Comparison of ENCODE assay signal across 10 cellular contexts in genomic region chr3:40313975-40314860, GRCh38. TPM values are rescaled to one million over a fixed set of nuclear protein-coding genes. Genes with fewer than 3 reads are reported as not detected.
A peak's percentile ranks its signal among the peaks of the same experiment; 100 is the strongest.
DNase-seq lines count a peak whose midpoint lies in the region; ATAC-seq, FAIRE-seq and TF ChIP-seq lines count a peak whose summit lies in the region.
"Had no signal": no experiment of that assay in that cellular context is flagged by ENCODE, and none has a peak within 500 bp of the region (broad histone marks: within the 10 kb centered on the region; RNA-seq: fewer than 3 reads in every experiment).

No MANE protein-coding gene starts in this region.

- TF ChIP-seq POLR2A in H1 (IDR thresholded peaks at IDR 0.05; ENCODE audit: control extremely low read depth in 1 of 2, low read depth in 2 of 2, low read length in 2 of 2), result peak in 1 of 2 experiments; percentile 55; a peak in 2 of 3 replicates

- no peak overlapping the region for H3K18ac ChIP-seq in H1 (ENCODE audit: extremely low read depth, low read length)

- no peak overlapping the region for H2BK5ac ChIP-seq in H1 (ENCODE audit: low read depth, low read length)

- no peak for TF ChIP-seq CTCF in CD4-positive, alpha-beta T cell (IDR thresholded peaks at IDR 0.05)
- TF ChIP-seq CTCF in HFFc6 (IDR thresholded peaks at IDR 0.05) (no peak), H1 (IDR thresholded peaks at IDR 0.05; ENCODE audit: control extremely low read depth in 1 of 3, insufficient read depth in 1 of 3, low read depth in 1 of 3, low read length in 3 of 3) (no peak)

- H3K9me3 Mint-ChIP-seq in CD4-positive, alpha-beta T cell, result no peaks in the 10 kb centered on the region
- H3K9me3 Mint-ChIP-seq in HFFc6, result no peaks in the 10 kb centered on the region
- peaks cover 0 to 4% (median 0%) of the 10 kb centered on the region in 11 donors for H3K9me3 Mint-ChIP-seq in naive thymus-derived CD4-positive, alpha-beta T cell

- TF ChIP-seq EP300 in H1 (IDR thresholded peaks at IDR 0.05; ENCODE audit: borderline replicate concordance in 1 of 2, low read depth in 2 of 2, low read length in 2 of 2), result no peak

- H4K5ac ChIP-seq in H1 (ENCODE audit: insufficient read length, low read depth, low read length), result no peak overlapping the region

- no peak overlapping the region for H3K4me3 ChIP-seq in H1 (ENCODE audit: extremely low read depth in 1 of 4, insufficient read depth in 2 of 4, low read depth in 3 of 4, low read length in 4 of 4)
- H3K4me3 ChIP-seq in naive thymus-derived CD4-positive, alpha-beta T cell (ENCODE audit: low read length), result no peak overlapping the region
- H3K4me3 ChIP-seq: left lung had no signal

- peaks cover 0 to 17% of the 10 kb centered on the region in 2 experiments; a peak in 3 of 4 replicates for H3K79me2 ChIP-seq in H1 (ENCODE audit: control insufficient read depth in 1 of 2, insufficient read depth in 2 of 2, low read length in 2 of 2)

- peak overlapping the region; percentile 43 for H3K27ac Mint-ChIP-seq in CD4-positive, alpha-beta T cell
- peak overlapping the region; percentile 19; the same call in 1 of the 2 replicates for H3K27ac Mint-ChIP-seq in HFFc6
- peak overlapping the region in 7 of 9 donors; percentile 34 to 60 (median 45) for H3K27ac Mint-ChIP-seq in naive thymus-derived CD4-positive, alpha-beta T cell

- H2BK15ac ChIP-seq in H1 (ENCODE audit: low read length), result no peak overlapping the region

- no peaks in the 10 kb centered on the region for H3K27me3 Mint-ChIP-seq in CD4-positive, alpha-beta T cell
- H3K27me3 Mint-ChIP-seq in HFFc6 (ENCODE audit: insufficient read depth), result peaks cover 6% of the 10 kb centered on the region
- H3K27me3 Mint-ChIP-seq in naive thymus-derived CD4-positive, alpha-beta T cell, result no peaks in the 10 kb centered on the region

- FAIRE-seq in H1 (lab: Jason Lieb, UNC), result no peak

- DNase-seq in CD4-positive, alpha-beta T cell, result no peak
- DNase-seq in HFFc6 (peak; percentile 9), H1 (ENCODE audit: low read depth in 1 of 2, low spot score in 2 of 2) (no peak), foreskin melanocyte (no peak)
- no peak for DNase-seq in naive thymus-derived CD4-positive, alpha-beta T cell
- DNase-seq: activated effector memory CD4-positive, alpha-beta T cell treated with anti-CD3 and anti-CD28 coated beads, Interleukin-2, amount 50 U/mL, for 16 hours; KG1; left lung had no signal

- no peaks in the 10 kb centered on the region for H4K20me1 ChIP-seq in H1 (replicated peaks in 1 of 2; ENCODE audit: control insufficient read depth in 1 of 2, insufficient read depth in 2 of 2, low read length in 2 of 2)

- peaks cover 44% of the 10 kb centered on the region for H3K4me1 Mint-ChIP-seq in CD4-positive, alpha-beta T cell (ENCODE audit: low read depth)
- peaks cover 41% of the 10 kb centered on the region for H3K4me1 Mint-ChIP-seq in HFFc6 (ENCODE audit: low read depth)
- H3K4me1 Mint-ChIP-seq in naive thymus-derived CD4-positive, alpha-beta T cell, result peaks cover 3 to 37% (median 25%) of the 10 kb centered on the region in 7 donors

- H3K4me1 ChIP-seq in H1 (replicated peaks in 1 of 4; ENCODE audit: control insufficient read depth in 3 of 4, insufficient read depth in 4 of 4, low read length in 3 of 4), result no peaks in the 10 kb centered on the region; a peak in 1 of 7 replicates
- peaks cover 0 to 9% of the 10 kb centered on the region in 2 donors for H3K4me1 ChIP-seq in naive thymus-derived CD4-positive, alpha-beta T cell (ENCODE audit: control insufficient read depth in 2 of 2, insufficient read depth in 2 of 2, low read length in 2 of 2)

- H3K4me3 Mint-ChIP-seq in CD4-positive, alpha-beta T cell, result no peak overlapping the region
- no peak overlapping the region for H3K4me3 Mint-ChIP-seq in HFFc6
- H3K4me3 Mint-ChIP-seq in naive thymus-derived CD4-positive, alpha-beta T cell, result no peak overlapping the region

- H3K27ac ChIP-seq in CD4-positive, alpha-beta T cell (ENCODE audit: low read depth, low read length), result no peak overlapping the region
- H3K27ac ChIP-seq in H1 (ENCODE audit: low read depth, low read length), result no peak overlapping the region
- no peak overlapping the region for H3K27ac ChIP-seq in naive thymus-derived CD4-positive, alpha-beta T cell (ENCODE audit: low read depth, low read length)
- H3K27ac ChIP-seq: left lung had no signal

- no peak overlapping the region for H3K4me2 ChIP-seq in H1 (ENCODE audit: insufficient read depth in 1 of 2, low read depth in 2 of 2, low read length in 2 of 2)

- no peak for TF ChIP-seq RAD21 in H1 (IDR thresholded peaks at IDR 0.05 in 1 of 2, conservative IDR thresholded peaks at IDR 0.05 in 1 of 2; ENCODE audit: low read depth in 2 of 2, low read length in 2 of 2)

- intact Hi-C loops in CD4-positive, alpha-beta T cell (cut with DNase I, micrococcal nuclease), result loop anchor here in 1 of 2 experiments (5.0 kb wide), 3 partner anchors 888 to 1698 kb away; partner anchors contain the start of gene RPSA
- intact Hi-C loops in naive thymus-derived CD4-positive, alpha-beta T cell (cut with micrococcal nuclease), result loop anchor here in 1 of 2 donors (10.0 kb wide), 1 partner anchor 1781 kb away; the partner anchor contains the start of gene TRAK1

- H3K56ac ChIP-seq in H1 (replicated peaks; ENCODE audit: insufficient read length, low read depth, low read length), result no peak overlapping the region

- POLR2A ChIA-PET in CD4-positive, alpha-beta T cell (lab: Charles Lee), result interaction anchor here (0.9 kb wide), 1 partner anchor 10 kb away, joined by 3 read pairs; no protein-coding TSS in a partner anchor
- POLR2A ChIA-PET in H1 (lab: Charles Lee; ENCODE audit: partially characterized antibody), result interaction anchor here (0.7 to 2.7 kb wide), 6 partner anchors 23 to 151 kb away, joined by 3 to 16 read pairs (median 6); partner anchors contain the start of gene RPL14
- POLR2A ChIA-PET in naive thymus-derived CD4-positive, alpha-beta T cell (lab: Charles Lee), result interaction anchor here (0.8 kb wide), 2 partner anchors 139 to 1648 kb away, joined by 3 to 4 read pairs; partner anchors contain the start of gene ULK4

- H4K8ac ChIP-seq in H1 (ENCODE audit: extremely low read depth, insufficient read depth, low read length), result no peak overlapping the region

- H3K23ac ChIP-seq in H1 (ENCODE audit: insufficient read length), result no peak overlapping the region

- no peak for ATAC-seq in CD4-positive, alpha-beta T cell (ENCODE audit: poor library complexity)
- ATAC-seq in naive thymus-derived CD4-positive, alpha-beta T cell, result no peak
- no peak for ATAC-seq in GM21529 (IDR thresholded peaks at IDR 0.05; ENCODE audit: unreplicated experiment)
- no peak for ATAC-seq in GM18858 (IDR thresholded peaks at IDR 0.05; ENCODE audit: unreplicated experiment)
- ATAC-seq: left lung had no signal

- H3K79me1 ChIP-seq in H1 (ENCODE audit: low read depth, low read length), result no peaks in the 10 kb centered on the region

- H3K9me3 ChIP-seq in CD4-positive, alpha-beta T cell (ENCODE audit: control insufficient read depth, low read length), result no peaks in the 10 kb centered on the region
- no peaks in the 10 kb centered on the region for H3K9me3 ChIP-seq in H1 (ENCODE audit: insufficient read depth in 2 of 2, low read depth in 1 of 2, low read length in 1 of 2)
- no peaks in the 10 kb centered on the region for H3K9me3 ChIP-seq in naive thymus-derived CD4-positive, alpha-beta T cell (ENCODE audit: control insufficient read depth in 2 of 3, low read length in 3 of 3)
- H3K9me3 ChIP-seq: left lung had no signal

- H3K4ac ChIP-seq in H1 (replicated peaks; ENCODE audit: insufficient read length, low read depth, low read length), result no peak overlapping the region

- no peak overlapping the region for H3K14ac ChIP-seq in H1 (ENCODE audit: insufficient read length)

- no peak overlapping the region for H2BK20ac ChIP-seq in H1 (ENCODE audit: low read length)

- no peaks in the 10 kb centered on the region for H3K27me3 ChIP-seq in CD4-positive, alpha-beta T cell (ENCODE audit: control insufficient read depth, insufficient read depth, low read length)
- no peaks in the 10 kb centered on the region for H3K27me3 ChIP-seq in H1 (replicated peaks in 1 of 4; ENCODE audit: control insufficient read depth in 3 of 4, extremely low read depth in 1 of 4, insufficient read depth in 3 of 4, low read length in 3 of 4)
- H3K27me3 ChIP-seq in naive thymus-derived CD4-positive, alpha-beta T cell (ENCODE audit: control insufficient read depth in 2 of 2, insufficient read depth in 2 of 2, low read length in 2 of 2), result no peaks in the 10 kb centered on the region
- H3K27me3 ChIP-seq: left lung had no signal

- H3K9ac ChIP-seq in H1 (replicated peaks in 1 of 4; ENCODE audit: extremely low read depth in 1 of 4, low read depth in 3 of 4, low read length in 3 of 4), result no peak overlapping the region; a peak in 1 of 7 replicates

- no peak overlapping the region for H2AFZ ChIP-seq in H1 (ENCODE audit: low read length)

- no peak overlapping the region for H4K91ac ChIP-seq in H1 (replicated peaks; ENCODE audit: insufficient read length, low read length)

- CTCF ChIA-PET in CD4-positive, alpha-beta T cell (lab: Charles Lee), result interaction anchor here (0.9 kb wide), 1 partner anchor 123 kb away, joined by 3 read pairs; no protein-coding TSS in a partner anchor
- CTCF ChIA-PET in H1 (lab: Charles Lee; ENCODE audit: partially characterized antibody), result interaction anchor here (0.9 to 16.5 kb wide), 4 partner anchors 8 to 149 kb away, joined by 3 to 290 read pairs (median 34); no protein-coding TSS in a partner anchor
- CTCF ChIA-PET in naive thymus-derived CD4-positive, alpha-beta T cell (lab: Charles Lee), result interaction anchor here (8.6 kb wide), 1 partner anchor 123 kb away, joined by 90 read pairs; no protein-coding TSS in a partner anchor

- no peak overlapping the region for H2AK5ac ChIP-seq in H1 (ENCODE audit: low read depth, low read length)

- no peaks in the 10 kb centered on the region for H3K23me2 ChIP-seq in H1 (ENCODE audit: low read depth, low read length)

- whole genome bisulfite sequencing in H1 (ENCODE audit: extremely low coverage in 1 of 2, insufficient coverage in 1 of 2, insufficient read length in 1 of 2, insufficient replicate concordance in 2 of 2, low coverage in 1 of 2, low lambda C conversion rate in 2 of 2, missing lambda C conversion rate in 1 of 2), 2 experiments, result 88% methylated on average over 8 of the region's 8 CpGs; no CpG with 5 or more reads in 1 of the 2 experiments

- peaks cover 4 to 40% (median 16%) of the 10 kb centered on the region in 4 experiments; a peak in 5 of 8 replicates for H3K36me3 ChIP-seq in H1 (ENCODE audit: control insufficient read depth in 2 of 4, insufficient read depth in 4 of 4, low read length in 3 of 4)
- peaks cover 4 to 37% (median 16%) of the 10 kb centered on the region in 3 experiments for H3K36me3 ChIP-seq in naive thymus-derived CD4-positive, alpha-beta T cell (ENCODE audit: control insufficient read depth in 2 of 3, insufficient read depth in 3 of 3, low read length in 3 of 3)

- H2BK120ac ChIP-seq in H1 (replicated peaks; ENCODE audit: low read depth, low read length), result no peak overlapping the region

- H2BK12ac ChIP-seq in H1 (ENCODE audit: low read depth, low read length), result no peak overlapping the region

- peaks cover 60% of the 10 kb centered on the region for H3K36me3 Mint-ChIP-seq in CD4-positive, alpha-beta T cell (ENCODE audit: low read depth)
- peaks cover 24% of the 10 kb centered on the region for H3K36me3 Mint-ChIP-seq in HFFc6 (ENCODE audit: low read depth)
- peaks cover 0 to 23% (median 4%) of the 10 kb centered on the region in 5 donors for H3K36me3 Mint-ChIP-seq in naive thymus-derived CD4-positive, alpha-beta T cell

RNA-seq across cellular contexts. Expression of gene EIF1B, which starts 4.7 kb away (rescaled TPM):
- 100 to 1,000 TPM; 112 to 120 TPM for total RNA-seq in CD4-positive, alpha-beta T cell
- 10 to 100 TPM; 32.0 to 41.6 (median 38.3) TPM for total RNA-seq in HFFc6 (2021; fragmentation: NEBNext Ultra II Directional; extraction: Animal tissue kit (Norgen Biotek cat#: 25700))
- total RNA-seq in H1 (2021; fragmentation: NEBNext Ultra II Directional; extraction: Animal tissue kit (Norgen Biotek cat#: 25700)), result 111 and 115 TPM in 2 replicates
- 42.4 and 42.5 TPM in 2 replicates for polyA plus RNA-seq in H1 (2011; rRNA removed)
- polyA plus RNA-seq in H1 (2011; cell fraction: cytosol; rRNA removed), result 34.9 TPM
- polyA plus RNA-seq in H1 (2011; cell fraction: nucleus; rRNA removed), result 32.6 TPM
- polyA plus RNA-seq in H1 (2012, experiment 1 of 2), result 89.6 to 114 TPM (median 91.8 TPM) in 4 replicates
- 124 TPM for polyA plus RNA-seq in H1 (2012, experiment 2 of 2)
- 114 TPM for polyA plus RNA-seq in H1 (2013, experiment 1 of 2)
- polyA plus RNA-seq in H1 (2013, experiment 2 of 2), result 109 TPM
- polyA minus RNA-seq in H1 (2011; rRNA and poly(A)+ RNA removed), result 6.8 and 7.0 TPM in 2 replicates
- polyA minus RNA-seq in H1 (2011; cell fraction: cytosol; rRNA and poly(A)+ RNA removed), result 25.8 TPM
- polyA minus RNA-seq in H1 (2011; cell fraction: nucleus; rRNA and poly(A)+ RNA removed), result 28.0 TPM
- 10 to 100 TPM; 34.5 to 82.0 (median 53.3) TPM for total RNA-seq in naive thymus-derived CD4-positive, alpha-beta T cell
- 10 to 100 TPM; 36.9 to 49.8 TPM for polyA plus RNA-seq in naive thymus-derived CD4-positive, alpha-beta T cell
